Comparison of ENCODE assay signal across 29 cellular contexts in genomic region chr14:78355109-78355508, GRCh38.
"Had no signal": no experiment of that assay in that cellular context is flagged by ENCODE, and none has a peak within 500 bp of the region (broad histone marks: within the 10 kb centered on the region; RNA-seq: fewer than 3 reads in every experiment).

No MANE protein-coding gene starts in this region.

- H3K27me3 ChIP-seq: adrenal gland, body of pancreas, brain microvascular endothelial cell, breast epithelium had no signal

- H3K27ac ChIP-seq: adrenal gland, body of pancreas, brain microvascular endothelial cell, breast epithelium, VCaP had no signal

- H3K4me1 ChIP-seq: adrenal gland, body of pancreas, breast epithelium had no signal

- H3K36me3 ChIP-seq: adrenal gland, brain microvascular endothelial cell, breast epithelium had no signal

- H3K4me3 ChIP-seq: adrenal gland, body of pancreas, breast epithelium had no signal

- DNase-seq: activated B cell treated with CpG ODN at 0.5 μM for 24 hours; activated CD4-positive, alpha-beta memory T cell treated with anti-CD3 and anti-CD28 coated beads for 36 hours; activated CD4-positive, alpha-beta T cell treated with anti-CD3 and anti-CD28 coated beads for 4 hours; activated CD4-positive, alpha-beta T cell treated with anti-CD3 and anti-CD28 coated beads, Interleukin-2, amount 10 ng/mL, durations not matched to agents 24 days and 14 days; activated CD4-positive, alpha-beta T cell treated with anti-CD3 and anti-CD28 coated beads, Interleukin-2, amount 50 U/mL, for 1 hour; activated CD4-positive, alpha-beta T cell treated with anti-CD3 and anti-CD28 coated beads, Interleukin-2, amount 50 U/mL, for 4 hours; activated CD4-positive, CD25-positive, alpha-beta regulatory T cell treated with anti-CD3 and anti-CD28 coated beads, Interleukin-2, amount 50 U/mL, for 72 hours; activated CD8-positive, alpha-beta memory T cell treated with anti-CD3 and anti-CD28 coated beads, Interleukin-2, amount 50 U/mL, for 4 hours; activated CD8-positive, alpha-beta T cell treated with anti-CD3 and anti-CD28 coated beads for 36 hours; activated effector memory CD4-positive, alpha-beta T cell treated with anti-CD3 and anti-CD28 coated beads, Interleukin-2, amount 50 U/mL, for 16 hours; activated gamma-delta T cell treated with Interleukin-2 at 50 U/mL for 16 hours; activated naive CD4-positive, alpha-beta T cell; activated naive CD4-positive, alpha-beta T cell treated with anti-CD3 and anti-CD28 coated beads for 36 hours; activated naive CD4-positive, alpha-beta T cell treated with anti-CD3 and anti-CD28 coated beads, Interleukin-2, amount 50 U/mL, for 16 hours; activated naive CD8-positive, alpha-beta T cell treated with anti-CD3 and anti-CD28 coated beads for 36 hours; activated T-cell treated with anti-CD3 and anti-CD28 coated beads for 4 hours; activated T-cell treated with anti-CD3 and anti-CD28 coated beads, Interleukin-2, amount 50 U/mL, for 1 hour; activated T-cell treated with anti-CD3 and anti-CD28 coated beads, Interleukin-2, amount 50 U/mL, for 4 hours; activated T-cell treated with anti-CD3 and anti-CD28 coated beads, Interleukin-2, amount 50 U/mL, for 72 hours; adrenal gland; amniotic stem cell; aorta; body of pancreas; brain microvascular endothelial cell; central memory CD4-positive, alpha-beta T cell; T-helper 2 cell; T-helper 9 cell had no signal
